27 cellular contexts compared by ENCODE assay signal in the genomic region with DNA sequence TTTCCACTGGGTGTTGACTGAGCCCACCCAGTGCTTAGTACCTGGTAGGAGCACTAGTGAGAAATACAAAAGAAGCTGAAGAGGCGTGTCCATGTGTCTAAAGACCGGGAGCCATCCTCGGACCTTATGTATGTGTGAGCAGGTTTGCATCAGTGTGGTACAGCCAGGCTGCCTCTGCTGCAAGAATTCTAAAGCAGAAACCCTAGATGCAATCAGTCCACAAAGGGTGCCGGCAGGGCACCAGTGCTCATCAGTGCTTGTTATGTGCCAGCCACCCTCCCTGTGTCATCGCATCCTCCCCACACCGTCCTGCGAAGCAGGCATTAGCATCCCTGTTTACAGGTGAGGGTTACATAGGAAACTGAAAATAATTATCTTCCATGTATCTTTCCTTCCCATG.
DNase-seq lines count a peak whose midpoint lies in the region; ATAC-seq and TF ChIP-seq lines count a peak whose summit lies in the region.
"Had no signal": no experiment of that assay in that cellular context is flagged by ENCODE, and none has a peak within 500 bp of the region (broad histone marks: within the 10 kb centered on the region; RNA-seq: fewer than 3 reads in every experiment).

No MANE protein-coding gene starts in this region.

- H4K5ac ChIP-seq in H9 (ENCODE audit: insufficient read length, low read depth, low read length), result no peak overlapping the region

- no peak overlapping the region for H2BK5ac ChIP-seq in H9 (ENCODE audit: insufficient read length, low read length)
- no peak overlapping the region for H2BK5ac ChIP-seq in trophoblast cell (ENCODE audit: low read depth, low read length, poor library complexity)

- H3K4me1 ChIP-seq in H9 (ENCODE audit: insufficient read depth, low read length) (peaks cover 32% of the 10 kb centered on the region), muscle layer of colon (ENCODE audit: insufficient read depth, low read length) (peaks cover 86% of the 10 kb centered on the region), trophoblast cell (ENCODE audit: control insufficient read depth in 1 of 2, insufficient read depth in 2 of 2, low read length in 2 of 2) (peaks cover 18 to 31% of the 10 kb centered on the region in 2 experiments)

- H3K14ac ChIP-seq in H9 (ENCODE audit: insufficient read depth, low read length) (no peak overlapping the region), trophoblast cell (ENCODE audit: low read length) (no peak overlapping the region)

- H4K20me1 ChIP-seq in H9 (ENCODE audit: control insufficient read depth, insufficient read depth, insufficient read length), result no peaks in the 10 kb centered on the region

- H3K4ac ChIP-seq in H9 (ENCODE audit: low read depth, low read length), result no peak overlapping the region
- no peak overlapping the region for H3K4ac ChIP-seq in trophoblast cell (ENCODE audit: low read depth, low read length)

- H3T11ph ChIP-seq in H9 (ENCODE audit: low read length), result no peak overlapping the region

- H2AK5ac ChIP-seq in H9 (ENCODE audit: insufficient read length, low read length) (no peak overlapping the region), trophoblast cell (ENCODE audit: low read length) (no peak overlapping the region)

- no peaks in the 10 kb centered on the region for H3K9me3 Mint-ChIP-seq in H9
- H3K9me3 Mint-ChIP-seq: activated CD4-positive, alpha-beta memory T cell treated with anti-CD3 and anti-CD28 coated beads, Interleukin-2, amount 10 ng/mL, durations not matched to agents 7 days and 5 days; neural crest cell; stimulated activated memory B cell treated with anti-CD40 and anti-IgM and Interleukin-4, amounts not matched to agents 10 μg/mL and 1 μg/mL and 100 μg/mL, for 72 hours had no signal

- H4K8ac ChIP-seq in H9 (replicated peaks; ENCODE audit: insufficient read length, low read depth, low read length) (no peak overlapping the region), trophoblast cell (ENCODE audit: low read depth, low read length) (no peak overlapping the region)

- no peak overlapping the region for H4K91ac ChIP-seq in H9 (ENCODE audit: insufficient read length, low read depth, low read length)
- H4K91ac ChIP-seq in trophoblast cell (ENCODE audit: low read depth, low read length), result no peak overlapping the region

- H3K4me3 ChIP-seq in dorsolateral prefrontal cortex (no peak overlapping the region), muscle layer of colon (ENCODE audit: low read depth in 1 of 2, low read length in 2 of 2) (no peak overlapping the region), trophoblast cell (ENCODE audit: low read depth, low read length) (no peak overlapping the region)
- H3K4me3 ChIP-seq: coronary artery, MG63 had no signal

- H3K9me3 ChIP-seq in H9 (ENCODE audit: control insufficient read depth, low read depth, low read length), result no peaks in the 10 kb centered on the region
- no peaks in the 10 kb centered on the region for H3K9me3 ChIP-seq in muscle layer of colon (ENCODE audit: low read length)
- peaks cover 3% of the 10 kb centered on the region for H3K9me3 ChIP-seq in trophoblast cell (ENCODE audit: insufficient read depth, low read depth, low read length)
- H3K9me3 ChIP-seq: MG63 had no signal

- no peak for DNase-seq in H9
- DNase-seq in dorsolateral prefrontal cortex, result no peak
- no peak for DNase-seq in substantia nigra (lab: John Stamatoyannopoulos, UW)
- no peak for DNase-seq in trophoblast cell
- no peak for DNase-seq in T1000 (lab: John Stamatoyannopoulos, UW)
- DNase-seq in activated CD4-positive, alpha-beta T cell treated with anti-CD3 and anti-CD28 coated beads for 4 hours, result no peak
- DNase-seq: activated CD4-positive, alpha-beta memory T cell treated with anti-CD3 and anti-CD28 coated beads, Interleukin-2, amount 10 ng/mL, durations not matched to agents 7 days and 5 days; activated CD8-positive, alpha-beta memory T cell treated with anti-CD3 and anti-CD28 coated beads, Interleukin-2, amount 50 U/mL, for 48 hours; activated naive CD4-positive, alpha-beta T cell treated with anti-CD3 and anti-CD28 coated beads, Interleukin-2, amount 50 U/mL, for 16 hours; anterior cingulate cortex; GOT3; KBM-7; MG63; NCI-H1105 treated with DMSO at 0.1 percent for 48 hours; NCI-H2029; NCI-H226; NCI-H82; stimulated activated CD4-positive, alpha-beta T cell treated with anti-CD3 and anti-CD28 coated beads, Interleukin-4, amount 100 ng/mL, for 24 hours; T-helper 1 cell had no signal

- H3K18ac ChIP-seq in H9 (ENCODE audit: insufficient read length, low read depth, low read length) (no peak overlapping the region), trophoblast cell (ENCODE audit: low read length) (no peak overlapping the region)

- H3K9ac ChIP-seq in H9 (ENCODE audit: extremely low read depth, insufficient read length, low read length), result no peak overlapping the region
- H3K9ac ChIP-seq in muscle layer of colon (ENCODE audit: low read length), result no peak overlapping the region
- H3K9ac ChIP-seq in trophoblast cell (ENCODE audit: low read length), result no peak overlapping the region

- H2AFZ ChIP-seq in H9 (ENCODE audit: low read length), result no peak overlapping the region
- H2AFZ ChIP-seq in trophoblast cell (ENCODE audit: insufficient read depth, low read length, poor library complexity), result no peak overlapping the region

- H3K79me2 ChIP-seq in H9 (ENCODE audit: insufficient read depth, low read length), result no peaks in the 10 kb centered on the region
- peaks cover 5% of the 10 kb centered on the region for H3K79me2 ChIP-seq in trophoblast cell (ENCODE audit: control insufficient read depth, insufficient read depth, low read length, poor library complexity)

- no peaks in the 10 kb centered on the region for H3K23me2 ChIP-seq in H9 (ENCODE audit: insufficient read length, low read depth, low read length, poor library complexity, severe bottlenecking)

- H3K4me3 Mint-ChIP-seq in H9, result no peak overlapping the region
- H3K4me3 Mint-ChIP-seq: activated CD4-positive, alpha-beta memory T cell treated with anti-CD3 and anti-CD28 coated beads, Interleukin-2, amount 10 ng/mL, durations not matched to agents 7 days and 5 days; B cell; stimulated activated memory B cell treated with anti-CD40 and anti-IgM and Interleukin-4, amounts not matched to agents 10 μg/mL and 1 μg/mL and 100 μg/mL, for 72 hours had no signal

- no CpG with 5 or more reads among the region's 7 CpGs for WGBS in H9 (ENCODE audit: extremely low coverage, insufficient read length, low lambda C conversion rate)
- no CpG with 5 or more reads among the region's 7 CpGs for WGBS in trophoblast cell (ENCODE audit: extremely low coverage, insufficient coverage, insufficient read length)

- H4K12ac ChIP-seq in trophoblast cell (ENCODE audit: low read depth, low read length), result no peak overlapping the region

- H3K4me2 ChIP-seq in H9 (ENCODE audit: insufficient read depth, insufficient read length, low read length), result no peak overlapping the region
- no peak overlapping the region for H3K4me2 ChIP-seq in trophoblast cell (ENCODE audit: low read length)

- H3K36me3 Mint-ChIP-seq in H9 (ENCODE audit: insufficient read depth in 1 of 3, low read depth in 3 of 3), result peaks cover 2 to 15% (median 11%) of the 10 kb centered on the region in 3 experiments; a peak in 4 of 7 replicates

- no peaks in the 10 kb centered on the region for H3K27me3 ChIP-seq in H9 (ENCODE audit: insufficient read depth, low read length)
- H3K27me3 ChIP-seq in dorsolateral prefrontal cortex, result no peaks in the 10 kb centered on the region
- H3K27me3 ChIP-seq in muscle layer of colon (ENCODE audit: control insufficient read depth in 1 of 2, insufficient read depth in 2 of 2, low read length in 2 of 2), result no peaks in the 10 kb centered on the region
- no peaks in the 10 kb centered on the region for H3K27me3 ChIP-seq in trophoblast cell (ENCODE audit: insufficient read depth, low read length)
- H3K27me3 ChIP-seq: MG63 had no signal

- H2BK15ac ChIP-seq in H9 (ENCODE audit: low read depth, low read length), result no peak overlapping the region

- H3K36me3 ChIP-seq in muscle layer of colon (ENCODE audit: insufficient read depth, low read length) (peaks cover 13% of the 10 kb centered on the region), trophoblast cell (ENCODE audit: control insufficient read depth in 1 of 2, insufficient read depth in 2 of 2, low read length in 2 of 2) (peaks cover 40 to 66% of the 10 kb centered on the region in 2 experiments)
- H3K36me3 ChIP-seq: MG63 had no signal

- H3K27me3 Mint-ChIP-seq in H9 (ENCODE audit: low read depth), result no peaks in the 10 kb centered on the region
- H3K27me3 Mint-ChIP-seq: activated CD4-positive, alpha-beta memory T cell treated with anti-CD3 and anti-CD28 coated beads, Interleukin-2, amount 10 ng/mL, durations not matched to agents 7 days and 5 days; B cell; stimulated activated memory B cell treated with anti-CD40 and anti-IgM and Interleukin-4, amounts not matched to agents 10 μg/mL and 1 μg/mL and 100 μg/mL, for 72 hours had no signal

- no peak overlapping the region for H2BK120ac ChIP-seq in H9 (ENCODE audit: low read depth, low read length, poor library complexity, severe bottlenecking)
- H2BK120ac ChIP-seq in trophoblast cell (ENCODE audit: insufficient read depth, low read length, poor library complexity), result no peak overlapping the region

- H2BK12ac ChIP-seq in H9 (ENCODE audit: insufficient read length, low read depth, low read length) (no peak overlapping the region), trophoblast cell (ENCODE audit: low read length) (no peak overlapping the region)

- H3K56ac ChIP-seq in H9 (ENCODE audit: insufficient read length, low read depth, low read length), result no peak overlapping the region

- no peak for ATAC-seq in HG03039 (IDR thresholded peaks at IDR 0.05; ENCODE audit: unreplicated experiment)
- ATAC-seq: esophagus mucosa; sciatic nerve; stimulated activated memory B cell treated with anti-CD40 and anti-IgM and Interleukin-4, amounts not matched to agents 10 μg/mL and 1 μg/mL and 100 μg/mL, for 72 hours had no signal

- peaks cover 14 to 16% of the 10 kb centered on the region in 2 experiments for H3K4me1 Mint-ChIP-seq in H9
- H3K4me1 Mint-ChIP-seq: stimulated activated memory B cell treated with anti-CD40 and anti-IgM and Interleukin-4, amounts not matched to agents 10 μg/mL and 1 μg/mL and 100 μg/mL, for 72 hours had no signal

- H3K27ac Mint-ChIP-seq in H9, result peak overlapping the region in 2 of 3 experiments; percentile 80 to 95; a peak in 5 of 7 replicates
- H3K27ac Mint-ChIP-seq: activated CD4-positive, alpha-beta memory T cell treated with anti-CD3 and anti-CD28 coated beads, Interleukin-2, amount 10 ng/mL, durations not matched to agents 7 days and 5 days; B cell; stimulated activated memory B cell treated with anti-CD40 and anti-IgM and Interleukin-4, amounts not matched to agents 10 μg/mL and 1 μg/mL and 100 μg/mL, for 72 hours had no signal

- H3K79me1 ChIP-seq in H9 (ENCODE audit: insufficient read depth, low read depth, low read length, poor library complexity, severe bottlenecking) (no peaks in the 10 kb centered on the region), trophoblast cell (ENCODE audit: low read length) (peaks cover 3% of the 10 kb centered on the region)

- H3K23ac ChIP-seq in H9 (ENCODE audit: insufficient read length, low read depth, low read length), result no peak overlapping the region
- H3K23ac ChIP-seq in trophoblast cell (ENCODE audit: low read length), result no peak overlapping the region

- H2BK20ac ChIP-seq in H9 (ENCODE audit: low read depth, low read length, poor library complexity, severe bottlenecking), result no peak overlapping the region

- TF ChIP-seq CTCF in H9 (conservative IDR thresholded peaks at IDR 0.05) (no peak), dorsolateral prefrontal cortex (IDR thresholded peaks at IDR 0.05 in 54 of 56, conservative IDR thresholded peaks at IDR 0.05 in 2 of 56; ENCODE audit: low read depth in 1 of 56, partially characterized antibody in 56 of 56) (no peak)

- intact Hi-C loops in dorsolateral prefrontal cortex (cut with DNase I), result loop anchor here in 1 of 2 donors (10.0 kb wide), 1 partner anchor 58 kb away; no protein-coding TSS in a partner anchor

- H3K27ac ChIP-seq in H9 (ENCODE audit: insufficient read length, low read depth, low read length) (no peak overlapping the region), dorsolateral prefrontal cortex (peak overlapping the region in 37 of 59 donors; percentile 4 to 99 (median 97)), muscle layer of colon (ENCODE audit: low read depth, low read length) (peak overlapping the region; percentile 88), substantia nigra (ENCODE audit: low read depth, low read length, poor library complexity, severe bottlenecking) (peak overlapping the region; percentile 29), trophoblast cell (ENCODE audit: low read depth, low read length) (no peak overlapping the region)

Comparison
In these comparisons a context has a peak if more than half of its experiments do, and no peak if none do; other contexts are left out.
1. H3K27ac ChIP-seq: peak in dorsolateral prefrontal cortex (37 of 59), muscle layer of colon (single experiment) and substantia nigra (single experiment); none in H9 (single experiment) and trophoblast cell (single experiment).